1 cellular context compared by ENCODE assay signal in genomic region chr5:14685757-14686156, GRCh38.
TF ChIP-seq lines count a peak whose summit lies in the region.

No MANE protein-coding gene starts in this region.

TF ChIP-seq in GM23338, 12 proteins besides CTCF, POLR2A, EP300 and RAD21 (continued from another document):
- TF ChIP-seq ZNF331 (CRISPR knock-in tag; IDR thresholded peaks at IDR 0.05; ENCODE audit: low read depth) (no peak), JUNB (IDR thresholded peaks at IDR 0.05; ENCODE audit: unreplicated experiment) (no peak)
- TF ChIP-seq, protein P1, sequence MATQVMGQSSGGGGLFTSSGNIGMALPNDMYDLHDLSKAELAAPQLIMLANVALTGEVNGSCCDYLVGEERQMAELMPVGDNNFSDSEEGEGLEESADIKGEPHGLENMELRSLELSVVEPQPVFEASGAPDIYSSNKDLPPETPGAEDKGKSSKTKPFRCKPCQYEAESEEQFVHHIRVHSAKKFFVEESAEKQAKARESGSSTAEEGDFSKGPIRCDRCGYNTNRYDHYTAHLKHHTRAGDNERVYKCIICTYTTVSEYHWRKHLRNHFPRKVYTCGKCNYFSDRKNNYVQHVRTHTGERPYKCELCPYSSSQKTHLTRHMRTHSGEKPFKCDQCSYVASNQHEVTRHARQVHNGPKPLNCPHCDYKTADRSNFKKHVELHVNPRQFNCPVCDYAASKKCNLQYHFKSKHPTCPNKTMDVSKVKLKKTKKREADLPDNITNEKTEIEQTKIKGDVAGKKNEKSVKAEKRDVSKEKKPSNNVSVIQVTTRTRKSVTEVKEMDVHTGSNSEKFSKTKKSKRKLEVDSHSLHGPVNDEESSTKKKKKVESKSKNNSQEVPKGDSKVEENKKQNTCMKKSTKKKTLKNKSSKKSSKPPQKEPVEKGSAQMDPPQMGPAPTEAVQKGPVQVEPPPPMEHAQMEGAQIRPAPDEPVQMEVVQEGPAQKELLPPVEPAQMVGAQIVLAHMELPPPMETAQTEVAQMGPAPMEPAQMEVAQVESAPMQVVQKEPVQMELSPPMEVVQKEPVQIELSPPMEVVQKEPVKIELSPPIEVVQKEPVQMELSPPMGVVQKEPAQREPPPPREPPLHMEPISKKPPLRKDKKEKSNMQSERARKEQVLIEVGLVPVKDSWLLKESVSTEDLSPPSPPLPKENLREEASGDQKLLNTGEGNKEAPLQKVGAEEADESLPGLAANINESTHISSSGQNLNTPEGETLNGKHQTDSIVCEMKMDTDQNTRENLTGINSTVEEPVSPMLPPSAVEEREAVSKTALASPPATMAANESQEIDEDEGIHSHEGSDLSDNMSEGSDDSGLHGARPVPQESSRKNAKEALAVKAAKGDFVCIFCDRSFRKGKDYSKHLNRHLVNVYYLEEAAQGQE (IDR thresholded peaks at IDR 0.05; ENCODE audit: unreplicated experiment) = no peak
